In genomic region chr16:28139530-28139929, GRCh38 we compare ENCODE assay signal across 15 cellular contexts.
DNase-seq lines count a peak whose midpoint lies in the region; ATAC-seq and TF ChIP-seq lines count a peak whose summit lies in the region.
"Had no signal": no experiment of that assay in that cellular context is flagged by ENCODE, and none has a peak within 500 bp of the region (broad histone marks: within the 10 kb centered on the region; RNA-seq: fewer than 3 reads in every experiment).

No MANE protein-coding gene starts in this region.

- TF ChIP-seq CTCF in left ventricle myocardium inferior (IDR thresholded peaks at IDR 0.05; ENCODE audit: borderline replicate concordance) (peak; percentile 8), right atrium auricular region (IDR thresholded peaks at IDR 0.05) (peak in 1 of 2 donors; percentile 33), WTC11 (IDR thresholded peaks at IDR 0.05) (no peak), endodermal cell (conservative IDR thresholded peaks at IDR 0.05) (peak; percentile 36), type B pancreatic cell (conservative IDR thresholded peaks at IDR 0.05) (peak; percentile 52)

- H3K4me3 Mint-ChIP-seq in WTC11 (no peak overlapping the region), endodermal cell (no peak overlapping the region), type B pancreatic cell (no peak overlapping the region)

- H3K9me3 Mint-ChIP-seq in WTC11: no peaks in the 10 kb centered on the region
- no peaks in the 10 kb centered on the region for H3K9me3 Mint-ChIP-seq in endodermal cell
- no peaks in the 10 kb centered on the region for H3K9me3 Mint-ChIP-seq in type B pancreatic cell

- no CpG with 5 or more reads among the region's 1 CpG for WGBS in endodermal cell (ENCODE audit: insufficient coverage in 1 of 2, insufficient read length in 1 of 2), 2 experiments

- H3K27ac Mint-ChIP-seq in WTC11 (0 out of 2 replicates have a peak overlapping the region, but pooled peaks have one; percentile 1), endodermal cell (no peak overlapping the region), type B pancreatic cell (no peak overlapping the region)

- H3K36me3 ChIP-seq in left ventricle myocardium inferior (peaks cover 32% of the 10 kb centered on the region), right atrium auricular region (peaks cover 6% of the 10 kb centered on the region), endodermal cell (ENCODE audit: control insufficient read depth, insufficient read depth, low read length) (peaks cover 55% of the 10 kb centered on the region)

- ATAC-seq in WTC11 (no peak), HG02588 (IDR thresholded peaks at IDR 0.05; ENCODE audit: unreplicated experiment) (no peak)
- ATAC-seq: sciatic nerve had no signal

- H3K4me1 ChIP-seq in left ventricle myocardium inferior: peaks cover 10% of the 10 kb centered on the region
- H3K4me1 ChIP-seq in right atrium auricular region: no peaks in the 10 kb centered on the region
- H3K4me1 ChIP-seq in endodermal cell (ENCODE audit: control insufficient read depth, insufficient read depth, low read length): no peaks in the 10 kb centered on the region

- H3K4me1 Mint-ChIP-seq in WTC11: peaks cover 12% of the 10 kb centered on the region
- H3K4me1 Mint-ChIP-seq in endodermal cell: no peaks in the 10 kb centered on the region
- peaks cover 8% of the 10 kb centered on the region for H3K4me1 Mint-ChIP-seq in type B pancreatic cell (ENCODE audit: unreplicated experiment)

- POLR2A ChIA-PET in WTC11 (lab: Charles Lee): no interaction called here

- no peak overlapping the region for H3K9ac ChIP-seq in endodermal cell (ENCODE audit: extremely low read depth, low read length, poor library complexity, severe bottlenecking)

- H3K4me3 ChIP-seq in left ventricle myocardium inferior (no peak overlapping the region), right atrium auricular region (no peak overlapping the region), endodermal cell (ENCODE audit: low read length) (no peak overlapping the region)

- CTCF ChIA-PET in WTC11 (lab: Charles Lee): no interaction called here

- H3K27me3 ChIP-seq in left ventricle myocardium inferior (ENCODE audit: low read depth) (no peaks in the 10 kb centered on the region), right atrium auricular region (no peaks in the 10 kb centered on the region), endodermal cell (ENCODE audit: control insufficient read depth, insufficient read depth, low read length, poor library complexity, severe bottlenecking) (no peaks in the 10 kb centered on the region)

- peaks cover 40% of the 10 kb centered on the region for H3K36me3 Mint-ChIP-seq in WTC11
- H3K36me3 Mint-ChIP-seq in endodermal cell (ENCODE audit: low read depth): peaks cover 51% of the 10 kb centered on the region
- peaks cover 37% of the 10 kb centered on the region for H3K36me3 Mint-ChIP-seq in type B pancreatic cell

- H3K27me3 Mint-ChIP-seq in WTC11 (ENCODE audit: low read depth) (no peaks in the 10 kb centered on the region), endodermal cell (ENCODE audit: insufficient read depth) (no peaks in the 10 kb centered on the region), type B pancreatic cell (no peaks in the 10 kb centered on the region)

- DNase-seq in left ventricle myocardium inferior (no peak), right atrium auricular region (ENCODE audit: low spot score) (no peak), WTC11 (ENCODE audit: low spot score) (no peak), endodermal cell (no peak), type B pancreatic cell (ENCODE audit: extremely low spot score, unreplicated experiment) (no peak), cerebellar cortex (ENCODE audit: low spot score) (no peak), caudate nucleus (lab: John Stamatoyannopoulos, UW) (no peak)
- DNase-seq: activated CD4-positive, CD25-positive, alpha-beta regulatory T cell; foreskin melanocyte; NCI-H187 treated with DMSO at 0.1 percent for 48 hours; NCI-H524 treated with DMSO at 0.1 percent for 48 hours; nucleus accumbens; stimulated activated CD4-positive, alpha-beta T cell treated with anti-CD3 and anti-CD28 coated beads, Interleukin-4, amount 100 ng/mL, for 1 hour had no signal

- H3K9me3 ChIP-seq in left ventricle myocardium inferior (replicated peaks) (no peaks in the 10 kb centered on the region), right atrium auricular region (no peaks in the 10 kb centered on the region), endodermal cell (ENCODE audit: control insufficient read depth, low read length) (no peaks in the 10 kb centered on the region)

- H3K27ac ChIP-seq in left ventricle myocardium inferior (replicated peaks) (no peak overlapping the region), right atrium auricular region (no peak overlapping the region), endodermal cell (ENCODE audit: low read depth, low read length) (no peak overlapping the region), caudate nucleus (ENCODE audit: low read depth, low read length) (no peak overlapping the region)

- intact Hi-C loops in left ventricle myocardium inferior (cut with micrococcal nuclease): no loop called here

TF ChIP-seq in WTC11, 78 proteins besides CTCF, POLR2A, EP300 and RAD21 (continues in another document):
- TF ChIP-seq OVOL2 (CRISPR knock-in tag; IDR thresholded peaks at IDR 0.05; ENCODE audit: borderline replicate concordance) (no peak), ELF4 (CRISPR knock-in tag; IDR thresholded peaks at IDR 0.05; ENCODE audit: low read depth) (no peak), CREM (CRISPR knock-in tag; IDR thresholded peaks at IDR 0.05) (no peak), GABPB1 (CRISPR knock-in tag; IDR thresholded peaks at IDR 0.05) (no peak), AFF4 (CRISPR knock-in tag; IDR thresholded peaks at IDR 0.05; ENCODE audit: borderline replicate concordance) (no peak), ATF2 (CRISPR knock-in tag; IDR thresholded peaks at IDR 0.05; ENCODE audit: borderline replicate concordance, low read depth) (no peak), ATF6 (CRISPR knock-in tag; IDR thresholded peaks at IDR 0.05) (no peak)
- TF ChIP-seq, protein P1, sequence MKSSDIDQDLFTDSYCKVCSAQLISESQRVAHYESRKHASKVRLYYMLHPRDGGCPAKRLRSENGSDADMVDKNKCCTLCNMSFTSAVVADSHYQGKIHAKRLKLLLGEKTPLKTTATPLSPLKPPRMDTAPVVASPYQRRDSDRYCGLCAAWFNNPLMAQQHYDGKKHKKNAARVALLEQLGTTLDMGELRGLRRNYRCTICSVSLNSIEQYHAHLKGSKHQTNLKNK (CRISPR knock-in tag; IDR thresholded peaks at IDR 0.05): no peak
